ENCODE assay signal across 14 cellular contexts in genomic region chr7:106569500-106569929, GRCh38.
DNase-seq lines count a peak whose midpoint lies in the region; ATAC-seq and TF ChIP-seq lines count a peak whose summit lies in the region.
"Had no signal": no experiment of that assay in that cellular context is flagged by ENCODE, and none has a peak within 500 bp of the region (broad histone marks: within the 10 kb centered on the region; RNA-seq: fewer than 3 reads in every experiment).

No MANE protein-coding gene starts in this region.

- no peaks in the 10 kb centered on the region for H3K9me3 Mint-ChIP-seq in HFFc6

- 96% methylated on average over 10 of the region's 10 CpGs for WGBS in hepatocyte (ENCODE audit: low lambda C conversion rate, missing lambda C conversion rate)

- CTCF ChIA-PET in A673 (lab: Charles Lee) = no interaction called here

- BruUV-seq in A673 (replicated peaks; lab: Mats Ljungman, UMichigan) = no TSS peak

- TF ChIP-seq CTCF in A673 (conservative IDR thresholded peaks at IDR 0.05; ENCODE audit: low read depth, low read length) (no peak), HFFc6 (IDR thresholded peaks at IDR 0.05) (no peak), RWPE2 (IDR thresholded peaks at IDR 0.05; ENCODE audit: poor library complexity, severe bottlenecking) (no peak), hepatocyte (IDR thresholded peaks at IDR 0.05; ENCODE audit: poor library complexity) (no peak)

- no peak for DNase-seq in A673 (ENCODE audit: low spot score)
- no peak for DNase-seq in HFFc6
- no peak for DNase-seq in RWPE2 (ENCODE audit: low spot score)
- no peak for DNase-seq in hepatocyte (ENCODE audit: low spot score)
- no peak for DNase-seq in NCI-H1105 treated with DMSO at 0.1 percent for 48 hours (lab: John Stamatoyannopoulos, UW)
- DNase-seq in SW480 (ENCODE audit: low spot score) = no peak
- no peak for DNase-seq in SIG-M5 treated with dmso at 0.1 percent for 504 hours (lab: John Stamatoyannopoulos, UW; ENCODE audit: unreplicated experiment)
- DNase-seq: activated gamma-delta T cell treated with Interleukin-2 at 50 U/mL for 16 hours, dermis blood vessel endothelial cell, left cardiac atrium, NCI-H187 treated with DMSO at 0.1 percent for 48 hours, psoas muscle, stomach had no signal

- no peak overlapping the region for H3K4me3 ChIP-seq in A673 (ENCODE audit: low read depth, low read length, poor library complexity, severe bottlenecking)
- no peak overlapping the region for H3K4me3 ChIP-seq in RWPE2 (ENCODE audit: severe bottlenecking)
- no peak overlapping the region for H3K4me3 ChIP-seq in hepatocyte
- H3K4me3 ChIP-seq: psoas muscle, stomach had no signal

- intact Hi-C loops in A673 (cut with micrococcal nuclease; ENCODE audit: unreplicated experiment) = no loop called here

- no peaks in the 10 kb centered on the region for H3K27me3 ChIP-seq in A673 (replicated peaks; ENCODE audit: insufficient read depth, low read depth, low read length, poor library complexity)
- H3K27me3 ChIP-seq in RWPE2 (ENCODE audit: insufficient read depth, poor library complexity, severe bottlenecking) = no peaks in the 10 kb centered on the region
- H3K27me3 ChIP-seq in hepatocyte = no peaks in the 10 kb centered on the region
- H3K27me3 ChIP-seq: stomach had no signal

- H3K36me3 ChIP-seq in A673 (ENCODE audit: insufficient read depth, low read length, poor library complexity, severe bottlenecking) (no peaks in the 10 kb centered on the region), RWPE2 (ENCODE audit: low read depth) (no peaks in the 10 kb centered on the region), hepatocyte (replicated peaks; ENCODE audit: insufficient read depth, low read depth) (no peaks in the 10 kb centered on the region)
- H3K36me3 ChIP-seq: stomach had no signal

- POLR2A ChIA-PET in A673 (lab: Charles Lee; ENCODE audit: low non-redundant PET) = no interaction called here

- 0 out of 2 replicates have a peak, but pooled peaks cover 4% of the 10 kb centered on the region for H3K36me3 Mint-ChIP-seq in HFFc6 (ENCODE audit: low read depth)

- peaks cover 16% of the 10 kb centered on the region for H3K4me1 ChIP-seq in A673 (ENCODE audit: insufficient read depth, low read length, poor library complexity, severe bottlenecking)
- peaks cover 16% of the 10 kb centered on the region for H3K4me1 ChIP-seq in RWPE2 (ENCODE audit: insufficient read depth, poor library complexity, severe bottlenecking)
- peaks cover 15% of the 10 kb centered on the region for H3K4me1 ChIP-seq in hepatocyte (ENCODE audit: insufficient read depth)

- H3K27ac ChIP-seq in A673 (ENCODE audit: low read depth, low read length, poor library complexity, severe bottlenecking) (peak overlapping the region; percentile 86), RWPE2 (ENCODE audit: poor library complexity, severe bottlenecking) (peak overlapping the region; percentile 50), hepatocyte (peak overlapping the region; percentile 29)
- H3K27ac ChIP-seq: psoas muscle, stomach had no signal

- no peak for ATAC-seq in RWPE2 (ENCODE audit: low read depth)
- no peak for ATAC-seq in GM18861 (IDR thresholded peaks at IDR 0.05; ENCODE audit: unreplicated experiment)

- H3K27me3 Mint-ChIP-seq in HFFc6 (ENCODE audit: insufficient read depth) = no peaks in the 10 kb centered on the region; the same call in none of the 2 replicates

- H3K27ac Mint-ChIP-seq in HFFc6 = peak overlapping the region; percentile 85

- H3K4me1 Mint-ChIP-seq in HFFc6 (ENCODE audit: low read depth) = peaks cover 28% of the 10 kb centered on the region

- H3K4me3 Mint-ChIP-seq in HFFc6 = no peak overlapping the region

- H3K9me3 ChIP-seq in A673 (ENCODE audit: low read depth, low read length, poor library complexity, severe bottlenecking) (no peaks in the 10 kb centered on the region), RWPE2 (ENCODE audit: severe bottlenecking) (no peaks in the 10 kb centered on the region), hepatocyte (ENCODE audit: low read depth) (no peaks in the 10 kb centered on the region)
- H3K9me3 ChIP-seq: psoas muscle, stomach had no signal

- no peaks in the 10 kb centered on the region for H3K79me2 ChIP-seq in hepatocyte

- no peaks in the 10 kb centered on the region for H4K20me1 ChIP-seq in hepatocyte (ENCODE audit: insufficient read depth, poor library complexity, severe bottlenecking)

- no peak overlapping the region for H2AFZ ChIP-seq in hepatocyte

- H3K9me2 ChIP-seq in hepatocyte (replicated peaks; ENCODE audit: insufficient read depth) = no peaks in the 10 kb centered on the region

- H3K4me2 ChIP-seq in hepatocyte = no peak overlapping the region

Comparison
In these comparisons a context has a peak if more than half of its experiments do, and no peak if none do; other contexts are left out.
1. H3K27ac ChIP-seq: peak in every context shown above with its lines; median percentile 86 in A673; 50 in RWPE2; 29 in hepatocyte.